Comparison of ENCODE assay signal across 8 cellular contexts in genomic region chr1:172719694-172720138, GRCh38.
A peak's percentile ranks its signal among the peaks of the same experiment; 100 is the strongest.
DNase-seq lines count a peak whose midpoint lies in the region; ATAC-seq and TF ChIP-seq lines count a peak whose summit lies in the region.

No MANE protein-coding gene starts in this region.

- no peaks in the 10 kb centered on the region for H3K27me3 Mint-ChIP-seq in activated T-helper 17 cell treated with anti-CD3 and anti-CD28 coated beads, Interleukin-2, amount 50 U/mL, for 72 hours

- H3K9ac ChIP-seq in DND-41 (ENCODE audit: low read depth, low read length), result no peak overlapping the region

- no peaks in the 10 kb centered on the region for H3K36me3 Mint-ChIP-seq in activated T-helper 17 cell treated with anti-CD3 and anti-CD28 coated beads, Interleukin-2, amount 50 U/mL, for 72 hours (ENCODE audit: low read depth)

- H3K4me1 Mint-ChIP-seq in activated T-helper 17 cell treated with anti-CD3 and anti-CD28 coated beads, Interleukin-2, amount 50 U/mL, for 72 hours, result peaks cover 25% of the 10 kb centered on the region

- H4K20me1 ChIP-seq in DND-41 (ENCODE audit: insufficient read depth, low read length), result no peaks in the 10 kb centered on the region

- no peak overlapping the region for H2AFZ ChIP-seq in DND-41 (ENCODE audit: low read depth, low read length)

- no peak for TF ChIP-seq POLR2A in thyroid gland (IDR thresholded peaks at IDR 0.05)

- H3K4me3 ChIP-seq in DND-41 (ENCODE audit: low read depth in 1 of 2, low read length in 2 of 2) (no peak overlapping the region), thyroid gland (replicated peaks in 1 of 3) (no peak overlapping the region)

- H3K27ac ChIP-seq in 22Rv1 (no peak overlapping the region), DND-41 (ENCODE audit: low read length) (no peak overlapping the region), thyroid gland (no peak overlapping the region)

- WGBS in thyroid gland, 2 donors, result 16% methylated on average over 3 of the region's 3 CpGs

- DNase-seq in DND-41 (no peak), iPS-NIHi11 (ENCODE audit: low spot score) (peak; percentile 65), thyroid gland (no peak), mesenteric fat pad (ENCODE audit: low spot score) (no peak), C1 segment of cervical spinal cord (lab: John Stamatoyannopoulos, UW) (no peak)

- no peaks in the 10 kb centered on the region for H3K36me3 ChIP-seq in DND-41 (ENCODE audit: insufficient read depth, low read length)
- H3K36me3 ChIP-seq in thyroid gland, result no peaks in the 10 kb centered on the region

- intact Hi-C loops in thyroid gland (cut with DNase I), result loop anchor here (10.0 kb wide), 1 partner anchor 275 kb away; the partner anchor contains the start of gene PIGC

- no peaks in the 10 kb centered on the region for H3K9me3 ChIP-seq in DND-41 (ENCODE audit: insufficient read depth, low read length, severe bottlenecking)
- H3K9me3 ChIP-seq in thyroid gland, result no peaks in the 10 kb centered on the region

- H3K79me2 ChIP-seq in DND-41 (ENCODE audit: insufficient read depth, low read length), result no peaks in the 10 kb centered on the region

- H3K27ac Mint-ChIP-seq in activated T-helper 17 cell treated with anti-CD3 and anti-CD28 coated beads, Interleukin-2, amount 50 U/mL, for 72 hours, result peak overlapping the region; percentile 24

- peak; percentile 74 for ATAC-seq in DND-41 (ENCODE audit: insufficient read depth, low read depth)
- ATAC-seq in activated T-helper 17 cell treated with anti-CD3 and anti-CD28 coated beads, Interleukin-2, amount 50 U/mL, for 72 hours (replicated peaks), result peak; percentile 49

- peak; percentile 96 for TF ChIP-seq CTCF in 22Rv1 (IDR thresholded peaks at IDR 0.05)
- TF ChIP-seq CTCF in DND-41 (IDR thresholded peaks at IDR 0.05; ENCODE audit: borderline replicate concordance, extremely low read depth, low read length, poor library complexity, severe bottlenecking), result peak; percentile 85
- TF ChIP-seq CTCF in LNCAP (IDR thresholded peaks at IDR 0.05), result peak; percentile 92
- TF ChIP-seq CTCF in thyroid gland (IDR thresholded peaks at IDR 0.05), result peak in 5 of 6 experiments; percentile 28 to 93 (median 58)

- H3K4me1 ChIP-seq in DND-41 (ENCODE audit: insufficient read depth, low read length) (peaks cover 16% of the 10 kb centered on the region; the same call in 1 of the 2 replicates), thyroid gland (no peaks in the 10 kb centered on the region)

- no peaks in the 10 kb centered on the region for H3K27me3 ChIP-seq in DND-41 (ENCODE audit: insufficient read depth, low read length, poor library complexity)
- H3K27me3 ChIP-seq in thyroid gland, result no peaks in the 10 kb centered on the region

- H3K9me3 Mint-ChIP-seq in activated T-helper 17 cell treated with anti-CD3 and anti-CD28 coated beads, Interleukin-2, amount 50 U/mL, for 72 hours, result no peaks in the 10 kb centered on the region

- no peak overlapping the region for H3K4me3 Mint-ChIP-seq in activated T-helper 17 cell treated with anti-CD3 and anti-CD28 coated beads, Interleukin-2, amount 50 U/mL, for 72 hours

- no peak overlapping the region for H3K4me2 ChIP-seq in DND-41 (ENCODE audit: insufficient read depth, low read length)
